Comparison of ENCODE assay signal across 20 cellular contexts in the genomic region with DNA sequence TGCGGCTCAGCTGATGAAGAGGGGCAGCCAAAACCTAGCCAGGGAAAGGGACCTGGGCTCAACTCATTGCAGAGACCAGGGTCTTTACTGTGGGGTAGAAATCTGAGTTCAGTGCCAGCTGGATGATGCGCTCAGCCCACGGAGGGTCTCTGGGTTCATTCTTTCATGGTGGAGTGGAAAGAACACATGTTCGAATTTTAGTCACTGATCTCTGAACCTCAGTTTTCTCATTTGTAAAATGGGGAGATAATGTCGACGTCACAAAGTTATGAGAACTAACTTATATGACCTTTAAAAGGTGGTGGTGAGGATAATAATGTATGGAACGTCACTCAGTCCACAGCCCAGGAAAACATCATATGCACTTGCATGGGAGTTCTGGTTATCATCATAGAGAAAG. TPM values are rescaled to one million over a fixed set of nuclear protein-coding genes. Genes with fewer than 3 reads are reported as not detected.
"Had no signal": no experiment of that assay in that cellular context is flagged by ENCODE, and none has a peak within 500 bp of the region (broad histone marks: within the 10 kb centered on the region; RNA-seq: fewer than 3 reads in every experiment).

No MANE protein-coding gene starts in this region.

- ATAC-seq: esophagus mucosa, left colon had no signal

- H3K36me3 Mint-ChIP-seq: activated naive CD8-positive, alpha-beta T cell had no signal

- H3K27ac Mint-ChIP-seq: activated CD4-positive, alpha-beta memory T cell treated with anti-CD3 and anti-CD28 coated beads for 36 hours had no signal

- DNase-seq: activated CD4-positive, alpha-beta memory T cell treated with anti-CD3 and anti-CD28 coated beads for 36 hours; activated CD4-positive, alpha-beta T cell treated with anti-CD3 and anti-CD28 coated beads for 1 hour; activated gamma-delta T cell treated with Interleukin-2 at 50 U/mL for 16 hours; activated T-cell treated with anti-CD3 and anti-CD28 coated beads, Interleukin-2, amount 50 U/mL, for 48 hours; amniotic stem cell; left colon; midbrain; nucleus accumbens; stimulated activated CD4-positive, alpha-beta T cell treated with anti-CD3 and anti-CD28 coated beads, Interleukin-15, amount 100 ng/mL, for 24 hours; stimulated activated CD4-positive, alpha-beta T cell treated with anti-CD3 and anti-CD28 coated beads, Interleukin-4, amount 100 ng/mL, for 1 hour; stimulated activated naive CD4-positive, alpha-beta T cell; T-helper 1 cell; T1000; tibial artery had no signal

- H3K4me3 ChIP-seq: skin epidermis had no signal

- H3K9me3 ChIP-seq: tibial artery had no signal

- H3K27ac ChIP-seq: tibial artery had no signal

- H3K36me3 ChIP-seq: tibial artery had no signal

- H3K9me3 Mint-ChIP-seq: activated CD4-positive, alpha-beta memory T cell treated with anti-CD3 and anti-CD28 coated beads for 36 hours had no signal

RNA-seq across cellular contexts. Expression of gene TAL1, which starts 1.1 kb away (rescaled TPM):
- total RNA-seq: myocyte had no signal

RNA-seq across cellular contexts. Expression of gene PDZK1IP1, which starts 43.3 kb away (rescaled TPM):
- total RNA-seq: activated CD4-positive, alpha-beta memory T cell treated with anti-CD3 and anti-CD28 coated beads for 36 hours; cardiac septum; lung microvascular endothelial cell; myocyte had no signal
